26 cellular contexts compared by ENCODE assay signal in the genomic region with DNA sequence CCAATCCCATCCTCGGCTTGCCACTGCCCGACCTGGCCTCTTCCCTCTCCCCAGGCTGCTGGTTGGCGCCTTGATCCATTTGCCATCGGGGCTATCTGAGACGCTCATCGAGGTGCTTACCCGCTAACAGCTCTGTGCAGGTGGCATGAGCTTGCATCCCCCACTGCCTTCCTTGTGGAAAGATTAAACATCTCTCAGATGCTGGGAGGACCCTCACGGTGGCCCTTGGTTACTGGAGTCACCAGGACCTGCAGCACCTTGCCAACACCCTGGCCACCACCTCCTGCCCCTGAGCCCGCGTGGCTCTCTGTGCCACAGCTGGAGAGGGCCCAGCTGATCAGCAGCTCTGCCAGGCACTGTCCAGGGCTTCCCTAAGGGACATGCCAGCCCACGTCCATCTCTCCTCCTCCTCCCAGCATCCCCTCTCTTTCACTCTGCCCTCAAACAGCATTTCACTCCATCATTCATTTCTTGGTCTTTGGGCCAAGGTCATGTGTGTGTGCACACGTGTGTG.
"Had no signal": no experiment of that assay in that cellular context is flagged by ENCODE, and none has a peak within 500 bp of the region (broad histone marks: within the 10 kb centered on the region; RNA-seq: fewer than 3 reads in every experiment).

No MANE protein-coding gene starts in this region.

- DNase-seq: effector memory CD8-positive, alpha-beta T cell; esophagus squamous epithelium; foreskin fibroblast; head of caudate nucleus; left colon; left ventricle myocardium superior; mesenchymal stem cell; midbrain; occipital lobe; retina; spleen; stimulated activated CD4-positive, alpha-beta T cell treated with anti-CD3 and anti-CD28 coated beads, Interleukin-15, amount 100 ng/mL, for 24 hours; stimulated activated CD4-positive, alpha-beta T cell treated with anti-CD3 and anti-CD28 coated beads, Interleukin-1b, Interleukin-23, amount 100 ng/mL, for 48 hours; stimulated activated CD4-positive, alpha-beta T cell treated with anti-CD3 and anti-CD28 coated beads, Interleukin-4, amount 100 ng/mL, for 24 hours; stimulated activated naive CD8-positive, alpha-beta T cell treated with anti-CD3 and anti-CD28 coated beads, Interleukin-15, amount 100 ng/mL, for 72 hours; substantia nigra had no signal

- H3K4me2 ChIP-seq: hepatocyte, neural progenitor cell had no signal

- H3K9me3 ChIP-seq: esophagus squamous epithelium, gastroesophageal sphincter, prostate gland, spleen had no signal

- H3K4me3 ChIP-seq: esophagus squamous epithelium, gastroesophageal sphincter, hepatocyte, lung, neural progenitor cell, prostate gland, spleen had no signal

- ATAC-seq: effector memory CD8-positive, alpha-beta T cell; gastroesophageal sphincter; left colon; left ventricle myocardium superior; natural killer cell treated with Interleukin-12 subunit alpha and Interleukin-12 subunit beta and Interleukin-15 and Interleukin-18, amount 100 ng/mL, for 72 hours; sciatic nerve; stimulated activated memory B cell treated with anti-CD40 and anti-IgM and Interleukin-4, amounts not matched to agents 10 μg/mL and 1 μg/mL and 100 μg/mL, for 72 hours; stimulated activated naive CD8-positive, alpha-beta T cell treated with anti-CD3 and anti-CD28 coated beads, Interleukin-15, amount 100 ng/mL, for 72 hours had no signal

- H3K36me3 ChIP-seq: esophagus squamous epithelium, gastroesophageal sphincter, neural progenitor cell, prostate gland, spleen had no signal

- H3K4me1 ChIP-seq: gastroesophageal sphincter, neural progenitor cell, parathyroid adenoma, spleen had no signal

- H3K27ac ChIP-seq: epithelial cell of prostate, gastroesophageal sphincter, hepatocyte, neural progenitor cell, parathyroid adenoma, prostate gland, spleen had no signal

- H3K9ac ChIP-seq: neural progenitor cell, parathyroid adenoma had no signal

- H2AFZ ChIP-seq: hepatocyte, neural progenitor cell, parathyroid adenoma had no signal

- H3K27me3 ChIP-seq: neural progenitor cell had no signal
